Comparison of ENCODE assay signal across 1 cellular context in genomic region chr9:4662108-4662988, GRCh38.
TF ChIP-seq lines count a peak whose summit lies in the region.

TSS of gene PLPP6 (plus strand) at chr9:4662294. CDS start at chr9:4662376, 82 bp downstream.

TF ChIP-seq in HepG2, 621 proteins besides CTCF, POLR2A, EP300 and RAD21 (continued from another document and continues in another):
- TF ChIP-seq, protein P1, sequence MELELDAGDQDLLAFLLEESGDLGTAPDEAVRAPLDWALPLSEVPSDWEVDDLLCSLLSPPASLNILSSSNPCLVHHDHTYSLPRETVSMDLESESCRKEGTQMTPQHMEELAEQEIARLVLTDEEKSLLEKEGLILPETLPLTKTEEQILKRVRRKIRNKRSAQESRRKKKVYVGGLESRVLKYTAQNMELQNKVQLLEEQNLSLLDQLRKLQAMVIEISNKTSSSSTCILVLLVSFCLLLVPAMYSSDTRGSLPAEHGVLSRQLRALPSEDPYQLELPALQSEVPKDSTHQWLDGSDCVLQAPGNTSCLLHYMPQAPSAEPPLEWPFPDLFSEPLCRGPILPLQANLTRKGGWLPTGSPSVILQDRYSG (CRISPR knock-in tag; IDR thresholded peaks at IDR 0.05) = no peak; the same call in none of the 2 replicates
- TF ChIP-seq XRCC5 (optimal IDR thresholded peaks at IDR 0.05; ENCODE audit: low read length) (peak; percentile 63), ZNF557 (CRISPR knock-in tag; IDR thresholded peaks at IDR 0.05) (0 out of 2 replicates have a peak, but pooled peaks have one; percentile 65), ZIK1 (CRISPR knock-in tag; IDR thresholded peaks at IDR 0.05; ENCODE audit: borderline replicate concordance, low read depth) (peak; percentile 73; the same call in 1 of the 2 replicates), ZNF589 (CRISPR knock-in tag; conservative IDR thresholded peaks at IDR 0.05) (peak; percentile 52; the same call in 1 of the 2 replicates), ZNF552 (CRISPR knock-in tag; IDR thresholded peaks at IDR 0.05; ENCODE audit: borderline replicate concordance) (peak; percentile 62; the same call in 1 of the 2 replicates), ZNF609 (CRISPR knock-in tag; IDR thresholded peaks at IDR 0.05; ENCODE audit: borderline replicate concordance) (peak; percentile 37; the same call in 1 of the 2 replicates), FOXK1 (CRISPR knock-in tag; IDR thresholded peaks at IDR 0.05; ENCODE audit: borderline replicate concordance, low read depth) (peak; percentile 60; the same call in 1 of the 2 replicates), ZNF33A (CRISPR knock-in tag; IDR thresholded peaks at IDR 0.05; ENCODE audit: borderline replicate concordance) (0 out of 2 replicates have a peak, but pooled peaks have one; percentile 41), CERS6 (CRISPR knock-in tag; IDR thresholded peaks at IDR 0.05) (no peak), ZNF510 (CRISPR knock-in tag; IDR thresholded peaks at IDR 0.05; ENCODE audit: low read depth) (0 out of 2 replicates have a peak, but pooled peaks have one; percentile 21), CENPT (CRISPR knock-in tag; IDR thresholded peaks at IDR 0.05; ENCODE audit: low read depth) (peak; percentile 36; the same call in 1 of the 2 replicates), ZNF264 (CRISPR knock-in tag; IDR thresholded peaks at IDR 0.05) (peak; percentile 42; the same call in 1 of the 2 replicates), POGK (CRISPR knock-in tag; conservative IDR thresholded peaks at IDR 0.05) (peak; percentile 69; the same call in 1 of the 2 replicates), ZSCAN29 (CRISPR knock-in tag; conservative IDR thresholded peaks at IDR 0.05) (peak; percentile 54; the same call in 1 of the 2 replicates), ZNF616 (CRISPR knock-in tag; IDR thresholded peaks at IDR 0.05; ENCODE audit: low read depth) (no peak), ETS1 (CRISPR knock-in tag; IDR thresholded peaks at IDR 0.05) (peak; percentile 89), SNAPC2 (CRISPR knock-in tag; IDR thresholded peaks at IDR 0.05) (0 out of 2 replicates have a peak, but pooled peaks have one; percentile 24), GPBP1L1 (CRISPR knock-in tag; IDR thresholded peaks at IDR 0.05) (no peak), BRCA1 (CRISPR knock-in tag; IDR thresholded peaks at IDR 0.05) (0 out of 2 replicates have a peak, but pooled peaks have one; percentile 20), AKAP8 (CRISPR knock-in tag; IDR thresholded peaks at IDR 0.05) (no peak), MAF1 (CRISPR knock-in tag; IDR thresholded peaks at IDR 0.05; ENCODE audit: borderline replicate concordance) (0 out of 2 replicates have a peak, but pooled peaks have one; percentile 47), EED (CRISPR knock-in tag; IDR thresholded peaks at IDR 0.05) (peak; percentile 75; the same call in 1 of the 2 replicates), MAFG (CRISPR knock-in tag; IDR thresholded peaks at IDR 0.05) (no peak), U2AF1 (optimal IDR thresholded peaks at IDR 0.05; ENCODE audit: low read depth, low read length) (no peak), PCBP1 (IDR thresholded peaks at IDR 0.05; ENCODE audit: borderline replicate concordance, low read depth, low read length) (peak; percentile 81; the same call in 1 of the 2 replicates), CEBPB (IDR thresholded peaks at IDR 0.05; ENCODE audit: borderline replicate concordance, low read depth, low read length) (peak; percentile 91), ZNF253 (CRISPR knock-in tag; IDR thresholded peaks at IDR 0.05; ENCODE audit: borderline replicate concordance) (no peak), HOXA5 (CRISPR knock-in tag; IDR thresholded peaks at IDR 0.05) (peak; percentile 82; the same call in 1 of the 2 replicates), ZMAT3 (CRISPR knock-in tag; conservative IDR thresholded peaks at IDR 0.05) (0 out of 2 replicates have a peak, but pooled peaks have one; percentile 1), ZNF136 (CRISPR knock-in tag; IDR thresholded peaks at IDR 0.05; ENCODE audit: low read depth) (no peak), DNMT1 (CRISPR knock-in tag; IDR thresholded peaks at IDR 0.05) (no peak; the same call in 1 of the 2 replicates)
- TF ChIP-seq, protein P2, sequence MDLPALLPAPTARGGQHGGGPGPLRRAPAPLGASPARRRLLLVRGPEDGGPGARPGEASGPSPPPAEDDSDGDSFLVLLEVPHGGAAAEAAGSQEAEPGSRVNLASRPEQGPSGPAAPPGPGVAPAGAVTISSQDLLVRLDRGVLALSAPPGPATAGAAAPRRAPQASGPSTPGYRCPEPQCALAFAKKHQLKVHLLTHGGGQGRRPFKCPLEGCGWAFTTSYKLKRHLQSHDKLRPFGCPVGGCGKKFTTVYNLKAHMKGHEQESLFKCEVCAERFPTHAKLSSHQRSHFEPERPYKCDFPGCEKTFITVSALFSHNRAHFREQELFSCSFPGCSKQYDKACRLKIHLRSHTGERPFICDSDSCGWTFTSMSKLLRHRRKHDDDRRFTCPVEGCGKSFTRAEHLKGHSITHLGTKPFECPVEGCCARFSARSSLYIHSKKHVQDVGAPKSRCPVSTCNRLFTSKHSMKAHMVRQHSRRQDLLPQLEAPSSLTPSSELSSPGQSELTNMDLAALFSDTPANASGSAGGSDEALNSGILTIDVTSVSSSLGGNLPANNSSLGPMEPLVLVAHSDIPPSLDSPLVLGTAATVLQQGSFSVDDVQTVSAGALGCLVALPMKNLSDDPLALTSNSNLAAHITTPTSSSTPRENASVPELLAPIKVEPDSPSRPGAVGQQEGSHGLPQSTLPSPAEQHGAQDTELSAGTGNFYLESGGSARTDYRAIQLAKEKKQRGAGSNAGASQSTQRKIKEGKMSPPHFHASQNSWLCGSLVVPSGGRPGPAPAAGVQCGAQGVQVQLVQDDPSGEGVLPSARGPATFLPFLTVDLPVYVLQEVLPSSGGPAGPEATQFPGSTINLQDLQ (CRISPR knock-in tag; IDR thresholded peaks at IDR 0.05) = no peak; the same call in 1 of the 2 replicates
- TF ChIP-seq, protein P3, sequence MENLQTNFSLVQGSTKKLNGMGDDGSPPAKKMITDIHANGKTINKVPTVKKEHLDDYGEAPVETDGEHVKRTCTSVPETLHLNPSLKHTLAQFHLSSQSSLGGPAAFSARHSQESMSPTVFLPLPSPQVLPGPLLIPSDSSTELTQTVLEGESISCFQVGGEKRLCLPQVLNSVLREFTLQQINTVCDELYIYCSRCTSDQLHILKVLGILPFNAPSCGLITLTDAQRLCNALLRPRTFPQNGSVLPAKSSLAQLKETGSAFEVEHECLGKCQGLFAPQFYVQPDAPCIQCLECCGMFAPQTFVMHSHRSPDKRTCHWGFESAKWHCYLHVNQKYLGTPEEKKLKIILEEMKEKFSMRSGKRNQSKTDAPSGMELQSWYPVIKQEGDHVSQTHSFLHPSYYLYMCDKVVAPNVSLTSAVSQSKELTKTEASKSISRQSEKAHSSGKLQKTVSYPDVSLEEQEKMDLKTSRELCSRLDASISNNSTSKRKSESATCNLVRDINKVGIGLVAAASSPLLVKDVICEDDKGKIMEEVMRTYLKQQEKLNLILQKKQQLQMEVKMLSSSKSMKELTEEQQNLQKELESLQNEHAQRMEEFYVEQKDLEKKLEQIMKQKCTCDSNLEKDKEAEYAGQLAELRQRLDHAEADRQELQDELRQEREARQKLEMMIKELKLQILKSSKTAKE (CRISPR knock-in tag; IDR thresholded peaks at IDR 0.05; ENCODE audit: borderline replicate concordance) = 0 out of 2 replicates have a peak, but pooled peaks have one; percentile 23
- TF ChIP-seq, protein P4, sequence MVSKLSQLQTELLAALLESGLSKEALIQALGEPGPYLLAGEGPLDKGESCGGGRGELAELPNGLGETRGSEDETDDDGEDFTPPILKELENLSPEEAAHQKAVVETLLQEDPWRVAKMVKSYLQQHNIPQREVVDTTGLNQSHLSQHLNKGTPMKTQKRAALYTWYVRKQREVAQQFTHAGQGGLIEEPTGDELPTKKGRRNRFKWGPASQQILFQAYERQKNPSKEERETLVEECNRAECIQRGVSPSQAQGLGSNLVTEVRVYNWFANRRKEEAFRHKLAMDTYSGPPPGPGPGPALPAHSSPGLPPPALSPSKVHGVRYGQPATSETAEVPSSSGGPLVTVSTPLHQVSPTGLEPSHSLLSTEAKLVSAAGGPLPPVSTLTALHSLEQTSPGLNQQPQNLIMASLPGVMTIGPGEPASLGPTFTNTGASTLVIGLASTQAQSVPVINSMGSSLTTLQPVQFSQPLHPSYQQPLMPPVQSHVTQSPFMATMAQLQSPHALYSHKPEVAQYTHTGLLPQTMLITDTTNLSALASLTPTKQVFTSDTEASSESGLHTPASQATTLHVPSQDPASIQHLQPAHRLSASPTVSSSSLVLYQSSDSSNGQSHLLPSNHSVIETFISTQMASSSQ (IDR thresholded peaks at IDR 0.05; ENCODE audit: low read depth) = no peak
- TF ChIP-seq, protein P4 (CRISPR knock-in tag; IDR thresholded peaks at IDR 0.05; ENCODE audit: borderline replicate concordance) = peak; percentile 37; the same call in 1 of the 2 replicates
